In genomic region chr10:133124357-133125211, GRCh38 we compare ENCODE assay signal across 9 cellular contexts. TPM values are rescaled to one million over a fixed set of nuclear protein-coding genes. Genes with fewer than 3 reads are reported as not detected.
DNase-seq lines count a peak whose midpoint lies in the region; ATAC-seq, FAIRE-seq and TF ChIP-seq lines count a peak whose summit lies in the region.
"Had no signal": no experiment of that assay in that cellular context is flagged by ENCODE, and none has a peak within 500 bp of the region (broad histone marks: within the 10 kb centered on the region; RNA-seq: fewer than 3 reads in every experiment).

No MANE protein-coding gene starts in this region.

- CTCF ChIA-PET in RWPE1 (lab: Yijun Ruan, JAX) = interaction anchor here (0.6 to 1.8 kb wide), 9 partner anchors 17 to 433 kb away, joined by 3 to 13 read pairs (median 4); no protein-coding TSS in a partner anchor

- ATAC-seq in pancreas = peak; percentile 71 to 92 (median 90)

- H3K9me3 ChIP-seq in pancreas = no peaks in the 10 kb centered on the region
- H3K9me3 ChIP-seq: ovary had no signal

- DNase-seq in GM03348 (ENCODE audit: low spot score) = peak; percentile 88
- peak; percentile 45 for DNase-seq in RWPE1 (ENCODE audit: low spot score)
- peak; percentile 2 for DNase-seq in fibroblast of peridontal ligament (ENCODE audit: extremely low read depth)
- DNase-seq in pancreas = peak in 5 of 6 donors; percentile 18 to 87 (median 40)
- no peak for DNase-seq in NCI-H526 treated with DMSO at 0.1 percent for 48 hours (lab: John Stamatoyannopoulos, UW)
- no peak for DNase-seq in NCI-H2029 treated with DMSO at 0.1 percent for 48 hours (lab: John Stamatoyannopoulos, UW)
- DNase-seq in stimulated activated CD4-positive, alpha-beta T cell treated with anti-CD3 and anti-CD28 coated beads, Interleukin-4, amount 100 ng/mL, for 1 hour = no peak
- DNase-seq in NCI-H1092 treated with DMSO at 0.1 percent for 48 hours (lab: John Stamatoyannopoulos, UW) = no peak

- intact Hi-C loops in pancreas (cut with DNase I) = loop anchor here in 2 of 3 donors (10.0 kb wide), 5 partner anchors 180 to 470 kb away; partner anchors contain the start of gene CFAP46 (in 1 of the 2)

- no peaks in the 10 kb centered on the region for H3K36me3 ChIP-seq in pancreas
- H3K36me3 ChIP-seq: ovary had no signal

- TF ChIP-seq CTCF in RWPE1 (conservative IDR thresholded peaks at IDR 0.05; ENCODE audit: low read depth) (no peak), pancreas (IDR thresholded peaks at IDR 0.05) (peak in 3 of 4 donors; percentile 56 to 72 (median 56))

- no peak overlapping the region for H3K4me3 ChIP-seq in pancreas
- H3K4me3 ChIP-seq: ovary had no signal

- H3K27ac ChIP-seq in RWPE1 (no peak overlapping the region), pancreas (no peak overlapping the region)
- H3K27ac ChIP-seq: ovary had no signal

- no peaks in the 10 kb centered on the region for H3K27me3 ChIP-seq in pancreas
- H3K27me3 ChIP-seq: ovary had no signal

- H3K4me1 ChIP-seq in pancreas = no peaks in the 10 kb centered on the region

- WGBS in pancreas, 2 donors = 24 to 29% methylated on average over 51 to 58 of the region's 58 CpGs

- no peak for FAIRE-seq in pancreas (lab: Jason Lieb, UNC)

- POLR2A ChIA-PET in RWPE1 (lab: Yijun Ruan, JAX; ENCODE audit: low non-redundant PET) = no interaction called here

RNA-seq across cellular contexts. Expression of gene KNDC1, which starts 35.4 kb away (rescaled TPM):
- total RNA-seq in pancreas = under 1 TPM; 0.14 to 0.89 (median 0.61) TPM
- 1 to 10 TPM; 1.8 to 3.1 TPM for polyA plus RNA-seq in pancreas

RNA-seq across cellular contexts. Expression of gene ADGRA1, which starts 36.9 kb away (rescaled TPM):
- total RNA-seq in pancreas = under 1 TPM in 5 of 6 donors, not detected in 1; 0.03 to 0.12 (median 0.09) TPM
- under 1 TPM; 0.15 to 0.85 TPM for polyA plus RNA-seq in pancreas
- polyA plus RNA-seq: ovary had no signal

Comparison
In these comparisons a context has a peak if more than half of its experiments do, and no peak if none do; other contexts are left out.
1. DNase-seq: peak in GM03348 (single experiment), RWPE1 (single experiment), fibroblast of peridontal ligament (single experiment) and pancreas (5 of 6); none in NCI-H526 treated with DMSO at 0.1 percent for 48 hours (single experiment), NCI-H2029 treated with DMSO at 0.1 percent for 48 hours (single experiment), stimulated activated CD4-positive, alpha-beta T cell treated with anti-CD3 and anti-CD28 coated beads, Interleukin-4, amount 100 ng/mL, for 1 hour (single experiment) and NCI-H1092 treated with DMSO at 0.1 percent for 48 hours (single experiment).